ENCODE assay signal across 8 cellular contexts in genomic region chr2:230967113-230967512, GRCh38. TPM values are rescaled to one million over a fixed set of nuclear protein-coding genes. Genes with fewer than 3 reads are reported as not detected.
"Had no signal": no experiment of that assay in that cellular context is flagged by ENCODE, and none has a peak within 500 bp of the region (broad histone marks: within the 10 kb centered on the region; RNA-seq: fewer than 3 reads in every experiment).

No MANE protein-coding gene starts in this region.

- H3K27ac ChIP-seq: HL-60 had no signal

- FAIRE-seq: HTR-8/SVneo had no signal

- H3K9me3 Mint-ChIP-seq: IgD-negative memory B cell had no signal

- H3K27ac Mint-ChIP-seq: IgD-negative memory B cell had no signal

- DNase-seq: IMR-90, KBM-7, KG1 had no signal

RNA-seq across cellular contexts. Expression of gene SPATA3, which starts 28.8 kb away (rescaled TPM):
- total RNA-seq: HT-29, HT1080, IMR-90 had no signal
- polyA plus RNA-seq: IgD-negative memory B cell, IMR-90 had no signal

RNA-seq across cellular contexts. Expression of gene GPR55, which starts 42.1 kb away (rescaled TPM):
- total RNA-seq: HT-29, IMR-90 had no signal
